Comparison of ENCODE assay signal across 8 cellular contexts in the genomic region with DNA sequence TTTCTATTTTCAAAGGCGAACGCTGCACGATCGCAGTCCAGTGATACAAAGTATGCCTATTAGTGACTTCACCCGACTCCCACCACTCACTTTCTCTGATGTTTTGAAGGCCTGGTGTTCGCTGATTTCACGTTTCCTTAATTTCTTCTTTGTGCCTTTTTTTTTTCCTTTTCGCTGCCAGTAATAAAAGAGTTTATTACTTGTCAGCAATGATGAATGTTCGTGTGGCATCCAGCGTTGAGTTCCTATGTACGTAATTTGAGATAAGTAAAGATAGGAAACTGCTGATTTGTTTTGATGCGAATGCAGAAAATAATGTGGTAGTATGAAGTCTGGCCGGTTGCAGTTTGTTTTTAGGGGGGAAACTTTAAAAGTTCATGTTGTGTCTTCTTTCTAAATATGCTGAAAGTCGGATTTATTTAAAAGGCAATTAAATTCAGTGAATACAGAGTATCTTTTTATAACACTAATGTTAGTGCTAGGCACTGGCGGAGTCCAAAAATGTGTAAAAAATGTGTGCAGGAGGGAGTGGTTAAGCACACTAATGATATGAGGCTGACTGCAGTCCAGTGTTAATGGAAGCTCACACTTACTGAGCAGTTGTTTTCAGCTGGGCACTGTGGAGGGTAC. TPM values are rescaled to one million over a fixed set of nuclear protein-coding genes. Genes with fewer than 3 reads are reported as not detected.
DNase-seq lines count a peak whose midpoint lies in the region; ATAC-seq and TF ChIP-seq lines count a peak whose summit lies in the region.

No MANE protein-coding gene starts in this region.

- H3K79me2 ChIP-seq in neural cell (replicated peaks; ENCODE audit: insufficient read depth, low read length), result peaks cover 37% of the 10 kb centered on the region

- TF ChIP-seq CTCF in cardiac muscle cell (IDR thresholded peaks at IDR 0.05; ENCODE audit: low read depth, low read length), result no peak
- TF ChIP-seq CTCF in esophagus squamous epithelium (IDR thresholded peaks at IDR 0.05), result no peak
- TF ChIP-seq CTCF in neural cell (IDR thresholded peaks at IDR 0.05; ENCODE audit: poor library complexity, severe bottlenecking), result no peak

- peak overlapping the region; percentile 98 for H3K27ac ChIP-seq in cardiac muscle cell
- peak overlapping the region; percentile 0; the same call in 1 of the 2 replicates for H3K27ac ChIP-seq in SK-N-MC
- peak overlapping the region; percentile 93 to 98 (median 96) for H3K27ac ChIP-seq in esophagus squamous epithelium
- H3K27ac ChIP-seq in neural cell (ENCODE audit: low read length), result peak overlapping the region; percentile 44

- H3K36me3 ChIP-seq in cardiac muscle cell (no peaks in the 10 kb centered on the region), SK-N-MC (ENCODE audit: insufficient read depth, low read length) (no peaks in the 10 kb centered on the region), esophagus squamous epithelium (peaks cover 0 to 13% (median 0%) of the 10 kb centered on the region in 3 donors), neural cell (ENCODE audit: insufficient read depth, low read length) (no peaks in the 10 kb centered on the region)

- H4K20me1 ChIP-seq in neural cell (ENCODE audit: insufficient read depth), result no peaks in the 10 kb centered on the region

- TF ChIP-seq POLR2A in esophagus squamous epithelium (IDR thresholded peaks at IDR 0.05), result no peak

- H3F3A ChIP-seq in neural cell (ENCODE audit: insufficient read depth, low read length, poor library complexity, severe bottlenecking), result no peaks in the 10 kb centered on the region

- TF ChIP-seq RAD21 in neural cell (conservative IDR thresholded peaks at IDR 0.05), result no peak

- H3K4me3 ChIP-seq in cardiac muscle cell (peak overlapping the region; percentile 73), SK-N-MC (peak overlapping the region; percentile 99), esophagus squamous epithelium (peak overlapping the region; percentile 67 to 97 (median 78)), neural cell (ENCODE audit: low read length) (peak overlapping the region; percentile 73)

- WGBS in esophagus squamous epithelium, 2 donors, result 2 to 3% methylated on average over 15 of the region's 15 CpGs

- H3K4me2 ChIP-seq in neural cell (ENCODE audit: low read length), result peak overlapping the region; percentile 61

- no peak for ATAC-seq in Right ventricle myocardium inferior

- DNase-seq in cardiac muscle cell (ENCODE audit: low read depth in 1 of 2, low spot score in 1 of 2) (peak in 1 of 2 donors; percentile 48), Right ventricle myocardium inferior (ENCODE audit: missing footprints) (no peak), SK-N-MC (ENCODE audit: low read depth, low spot score) (no peak), esophagus squamous epithelium (lab: John Stamatoyannopoulos, UW) (no peak), T-helper 9 cell (no peak), NCI-H1436 (lab: John Stamatoyannopoulos, UW) (no peak)
- no peak for DNase-seq in stimulated activated CD4-positive, alpha-beta T cell treated with anti-CD3 and anti-CD28 coated beads, Interleukin-4, amount 100 ng/mL, for 4 hours

- H3K9ac ChIP-seq in SK-N-MC (ENCODE audit: insufficient read length), result peak overlapping the region; percentile 89
- H3K9ac ChIP-seq in neural cell (ENCODE audit: low read length), result peak overlapping the region; percentile 78

- H3K4me1 ChIP-seq in cardiac muscle cell (ENCODE audit: low read depth), result peaks cover 3% of the 10 kb centered on the region
- H3K4me1 ChIP-seq in esophagus squamous epithelium, result peaks cover 11 to 44% (median 13%) of the 10 kb centered on the region in 3 donors

- no peaks in the 10 kb centered on the region for H3K9me2 ChIP-seq in neural cell (ENCODE audit: insufficient read depth, low read length)

- no peaks in the 10 kb centered on the region for H3K9me3 ChIP-seq in cardiac muscle cell (ENCODE audit: low read depth)
- H3K9me3 ChIP-seq in SK-N-MC (ENCODE audit: low read depth, low read length), result no peaks in the 10 kb centered on the region
- H3K9me3 ChIP-seq in esophagus squamous epithelium, result no peaks in the 10 kb centered on the region
- H3K9me3 ChIP-seq in neural cell (ENCODE audit: low read length), result no peaks in the 10 kb centered on the region

- TF ChIP-seq EP300 in neural cell (conservative IDR thresholded peaks at IDR 0.05; ENCODE audit: poor library complexity, severe bottlenecking), result no peak

- intact Hi-C loops in Right ventricle myocardium inferior (cut with DNase I), result loop anchor here (1.0 to 2.0 kb wide), 2 partner anchors 14 to 106 kb away; partner anchors contain the start of genes ATAD2B and WDCP
- intact Hi-C loops in esophagus squamous epithelium (cut with DNase I), result no loop called here

- H3K27me3 ChIP-seq in cardiac muscle cell, result no peaks in the 10 kb centered on the region
- H3K27me3 ChIP-seq in esophagus squamous epithelium, result no peaks in the 10 kb centered on the region
- no peaks in the 10 kb centered on the region for H3K27me3 ChIP-seq in neural cell (ENCODE audit: insufficient read depth, low read depth, low read length)

- H2AFZ ChIP-seq in neural cell (ENCODE audit: low read depth, low read length), result no peak overlapping the region

TF ChIP-seq in neural cell, 6 proteins besides CTCF, POLR2A, EP300 and RAD21:
- no peak for TF ChIP-seq REST (IDR thresholded peaks at IDR 0.05; ENCODE audit: borderline replicate concordance)
- TF ChIP-seq SMC3 (conservative IDR thresholded peaks at IDR 0.05; ENCODE audit: poor library complexity), result no peak
- no peak for TF ChIP-seq EZH2 (IDR thresholded peaks at IDR 0.05; ENCODE audit: borderline replicate concordance, insufficient read depth, low read length, poor library complexity, severe bottlenecking)
- no peak for TF ChIP-seq MXI1 (conservative IDR thresholded peaks at IDR 0.05; ENCODE audit: poor library complexity, severe bottlenecking)
- no peak for TF ChIP-seq TAF1 (IDR thresholded peaks at IDR 0.05; ENCODE audit: low read depth)
- TF ChIP-seq POLR2AphosphoS5 (IDR thresholded peaks at IDR 0.05), result no peak

RNA-seq across cellular contexts. Expression of gene UBXN2A, which starts 0.8 kb away (rescaled TPM):
- 14.7 and 19.1 TPM in 2 replicates for total RNA-seq in cardiac muscle cell
- 19.3 and 25.2 TPM in 2 replicates for polyA plus RNA-seq in cardiac muscle cell
- 21.2 TPM for total RNA-seq in Right ventricle myocardium inferior
- 10 to 100 TPM in 2 of 4 donors, 1 to 10 TPM in 2; 8.8 to 16.2 (median 10.0) TPM for total RNA-seq in esophagus squamous epithelium
- 11.0 and 15.0 TPM in 2 replicates for polyA plus RNA-seq in neural cell
- 37.3 and 45.6 TPM in 2 replicates for polyA minus RNA-seq in neural cell

RNA-seq across cellular contexts. Expression of gene ATAD2B, which starts 14.2 kb away (rescaled TPM):
- total RNA-seq in cardiac muscle cell (11.3 and 17.2 TPM in 2 replicates), Right ventricle myocardium inferior (6.9 TPM), esophagus squamous epithelium (10 to 100 TPM in 3 of 4 donors, 1 to 10 TPM in 1; 7.4 to 29.2 (median 20.8) TPM)
- polyA plus RNA-seq in cardiac muscle cell (10.7 and 14.4 TPM in 2 replicates), neural cell (37.6 and 42.0 TPM in 2 replicates)
- 99.6 and 113 TPM in 2 replicates for polyA minus RNA-seq in neural cell

Comparison
In these comparisons a context has a peak if more than half of its experiments do, and no peak if none do; other contexts are left out.
1. H3K27ac ChIP-seq: peak in every context shown above with its lines; median percentile 98 in cardiac muscle cell; 96 in esophagus squamous epithelium; 44 in neural cell; 0 in SK-N-MC.